In genomic region chr6:18155273-18155863, GRCh38 we compare ENCODE assay signal across 1 cellular context.
TF ChIP-seq lines count a peak whose summit lies in the region.

A gene with protein sequence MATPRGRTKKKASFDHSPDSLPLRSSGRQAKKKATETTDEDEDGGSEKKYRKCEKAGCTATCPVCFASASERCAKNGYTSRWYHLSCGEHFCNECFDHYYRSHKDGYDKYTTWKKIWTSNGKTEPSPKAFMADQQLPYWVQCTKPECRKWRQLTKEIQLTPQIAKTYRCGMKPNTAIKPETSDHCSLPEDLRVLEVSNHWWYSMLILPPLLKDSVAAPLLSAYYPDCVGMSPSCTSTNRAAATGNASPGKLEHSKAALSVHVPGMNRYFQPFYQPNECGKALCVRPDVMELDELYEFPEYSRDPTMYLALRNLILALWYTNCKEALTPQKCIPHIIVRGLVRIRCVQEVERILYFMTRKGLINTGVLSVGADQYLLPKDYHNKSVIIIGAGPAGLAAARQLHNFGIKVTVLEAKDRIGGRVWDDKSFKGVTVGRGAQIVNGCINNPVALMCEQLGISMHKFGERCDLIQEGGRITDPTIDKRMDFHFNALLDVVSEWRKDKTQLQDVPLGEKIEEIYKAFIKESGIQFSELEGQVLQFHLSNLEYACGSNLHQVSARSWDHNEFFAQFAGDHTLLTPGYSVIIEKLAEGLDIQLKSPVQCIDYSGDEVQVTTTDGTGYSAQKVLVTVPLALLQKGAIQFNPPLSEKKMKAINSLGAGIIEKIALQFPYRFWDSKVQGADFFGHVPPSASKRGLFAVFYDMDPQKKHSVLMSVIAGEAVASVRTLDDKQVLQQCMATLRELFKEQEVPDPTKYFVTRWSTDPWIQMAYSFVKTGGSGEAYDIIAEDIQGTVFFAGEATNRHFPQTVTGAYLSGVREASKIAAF (plus strand): TSS chr6:18155422. CDS start chr6:18159896, 4,474 bp downstream.

TF ChIP-seq in HepG2, 621 proteins besides CTCF, POLR2A, EP300 and RAD21 (continued from another document and continues in another):
- TF ChIP-seq ZSCAN31 (CRISPR knock-in tag; IDR thresholded peaks at IDR 0.05; ENCODE audit: low read depth): peak; percentile 84; the same call in 1 of the 2 replicates
- no peak for TF ChIP-seq NR3C1 (CRISPR knock-in tag; IDR thresholded peaks at IDR 0.05)
- TF ChIP-seq, protein P1, sequence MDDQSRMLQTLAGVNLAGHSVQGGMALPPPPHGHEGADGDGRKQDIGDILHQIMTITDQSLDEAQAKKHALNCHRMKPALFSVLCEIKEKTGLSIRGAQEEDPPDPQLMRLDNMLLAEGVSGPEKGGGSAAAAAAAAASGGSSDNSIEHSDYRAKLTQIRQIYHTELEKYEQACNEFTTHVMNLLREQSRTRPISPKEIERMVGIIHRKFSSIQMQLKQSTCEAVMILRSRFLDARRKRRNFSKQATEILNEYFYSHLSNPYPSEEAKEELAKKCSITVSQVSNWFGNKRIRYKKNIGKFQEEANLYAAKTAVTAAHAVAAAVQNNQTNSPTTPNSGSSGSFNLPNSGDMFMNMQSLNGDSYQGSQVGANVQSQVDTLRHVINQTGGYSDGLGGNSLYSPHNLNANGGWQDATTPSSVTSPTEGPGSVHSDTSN (CRISPR knock-in tag; IDR thresholded peaks at IDR 0.05; ENCODE audit: borderline replicate concordance): no peak
- no peak for TF ChIP-seq ZNF619 (CRISPR knock-in tag; IDR thresholded peaks at IDR 0.05)
- TF ChIP-seq ZNF607 (CRISPR knock-in tag; IDR thresholded peaks at IDR 0.05; ENCODE audit: borderline replicate concordance): peak; percentile 14; the same call in 1 of the 2 replicates
- no peak for TF ChIP-seq MTA3 (CRISPR knock-in tag; IDR thresholded peaks at IDR 0.05)
- no peak for TF ChIP-seq GTF2F1 (IDR thresholded peaks at IDR 0.05; ENCODE audit: low read length)
- TF ChIP-seq, protein P2, sequence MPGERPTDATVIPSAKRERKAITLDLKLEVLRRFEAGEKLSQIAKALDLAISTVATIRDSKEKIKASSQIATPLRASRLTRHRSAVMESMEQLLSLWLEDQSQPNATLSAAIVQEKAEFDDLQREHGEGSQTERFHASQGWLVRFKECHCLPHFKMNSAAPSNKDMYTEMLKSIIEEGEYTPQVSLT (CRISPR knock-in tag; IDR thresholded peaks at IDR 0.05; ENCODE audit: borderline replicate concordance, low read depth): no peak; the same call in 1 of the 2 replicates
- no peak for TF ChIP-seq ZNF33A (CRISPR knock-in tag; IDR thresholded peaks at IDR 0.05; ENCODE audit: borderline replicate concordance)
- TF ChIP-seq BRD4 (CRISPR knock-in tag; IDR thresholded peaks at IDR 0.05): no peak
- no peak for TF ChIP-seq PHB2 (IDR thresholded peaks at IDR 0.05; ENCODE audit: partially characterized antibody)
- no peak; the same call in 1 of the 2 replicates for TF ChIP-seq RXRB (CRISPR knock-in tag; IDR thresholded peaks at IDR 0.05; ENCODE audit: borderline replicate concordance)
- no peak for TF ChIP-seq HOXA3 (CRISPR knock-in tag; IDR thresholded peaks at IDR 0.05)
- TF ChIP-seq ZBTB14 (CRISPR knock-in tag; IDR thresholded peaks at IDR 0.05): peak; percentile 66
- no peak for TF ChIP-seq ZNF724P (CRISPR knock-in tag; IDR thresholded peaks at IDR 0.05; ENCODE audit: borderline replicate concordance)
- no peak for TF ChIP-seq U2AF1 (optimal IDR thresholded peaks at IDR 0.05; ENCODE audit: low read depth, low read length)
- no peak for TF ChIP-seq HNF1A (IDR thresholded peaks at IDR 0.05; ENCODE audit: low read depth)
- 0 out of 2 replicates have a peak, but pooled peaks have one; percentile 48 for TF ChIP-seq HNF1A (CRISPR knock-in tag; IDR thresholded peaks at IDR 0.05; ENCODE audit: borderline replicate concordance)
- no peak for TF ChIP-seq NFE2L1 (CRISPR knock-in tag; IDR thresholded peaks at IDR 0.05; ENCODE audit: borderline replicate concordance)
- no peak for TF ChIP-seq KAT2B (IDR thresholded peaks at IDR 0.05; ENCODE audit: borderline replicate concordance, low read depth, low read length)
- no peak for TF ChIP-seq BRCA1 (CRISPR knock-in tag; IDR thresholded peaks at IDR 0.05)
- TF ChIP-seq ZNF18 (CRISPR knock-in tag; IDR thresholded peaks at IDR 0.05; ENCODE audit: insufficient replicate concordance): peak; percentile 69
- peak; percentile 87 for TF ChIP-seq HOMEZ (CRISPR knock-in tag; IDR thresholded peaks at IDR 0.05; ENCODE audit: low read depth)
- TF ChIP-seq ZBTB7B (CRISPR knock-in tag; IDR thresholded peaks at IDR 0.05): no peak
- no peak for TF ChIP-seq ZBTB1 (CRISPR knock-in tag; IDR thresholded peaks at IDR 0.05; ENCODE audit: borderline replicate concordance)
- no peak for TF ChIP-seq IKZF1 (IDR thresholded peaks at IDR 0.05)
- TF ChIP-seq, protein P3, sequence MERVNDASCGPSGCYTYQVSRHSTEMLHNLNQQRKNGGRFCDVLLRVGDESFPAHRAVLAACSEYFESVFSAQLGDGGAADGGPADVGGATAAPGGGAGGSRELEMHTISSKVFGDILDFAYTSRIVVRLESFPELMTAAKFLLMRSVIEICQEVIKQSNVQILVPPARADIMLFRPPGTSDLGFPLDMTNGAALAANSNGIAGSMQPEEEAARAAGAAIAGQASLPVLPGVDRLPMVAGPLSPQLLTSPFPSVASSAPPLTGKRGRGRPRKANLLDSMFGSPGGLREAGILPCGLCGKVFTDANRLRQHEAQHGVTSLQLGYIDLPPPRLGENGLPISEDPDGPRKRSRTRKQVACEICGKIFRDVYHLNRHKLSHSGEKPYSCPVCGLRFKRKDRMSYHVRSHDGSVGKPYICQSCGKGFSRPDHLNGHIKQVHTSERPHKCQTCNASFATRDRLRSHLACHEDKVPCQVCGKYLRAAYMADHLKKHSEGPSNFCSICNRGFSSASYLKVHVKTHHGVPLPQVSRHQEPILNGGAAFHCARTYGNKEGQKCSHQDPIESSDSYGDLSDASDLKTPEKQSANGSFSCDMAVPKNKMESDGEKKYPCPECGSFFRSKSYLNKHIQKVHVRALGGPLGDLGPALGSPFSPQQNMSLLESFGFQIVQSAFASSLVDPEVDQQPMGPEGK (CRISPR knock-in tag; IDR thresholded peaks at IDR 0.05): peak; percentile 25; the same call in 1 of the 2 replicates
- TF ChIP-seq MAX (IDR thresholded peaks at IDR 0.05): peak; percentile 77
- TF ChIP-seq, protein P4, sequence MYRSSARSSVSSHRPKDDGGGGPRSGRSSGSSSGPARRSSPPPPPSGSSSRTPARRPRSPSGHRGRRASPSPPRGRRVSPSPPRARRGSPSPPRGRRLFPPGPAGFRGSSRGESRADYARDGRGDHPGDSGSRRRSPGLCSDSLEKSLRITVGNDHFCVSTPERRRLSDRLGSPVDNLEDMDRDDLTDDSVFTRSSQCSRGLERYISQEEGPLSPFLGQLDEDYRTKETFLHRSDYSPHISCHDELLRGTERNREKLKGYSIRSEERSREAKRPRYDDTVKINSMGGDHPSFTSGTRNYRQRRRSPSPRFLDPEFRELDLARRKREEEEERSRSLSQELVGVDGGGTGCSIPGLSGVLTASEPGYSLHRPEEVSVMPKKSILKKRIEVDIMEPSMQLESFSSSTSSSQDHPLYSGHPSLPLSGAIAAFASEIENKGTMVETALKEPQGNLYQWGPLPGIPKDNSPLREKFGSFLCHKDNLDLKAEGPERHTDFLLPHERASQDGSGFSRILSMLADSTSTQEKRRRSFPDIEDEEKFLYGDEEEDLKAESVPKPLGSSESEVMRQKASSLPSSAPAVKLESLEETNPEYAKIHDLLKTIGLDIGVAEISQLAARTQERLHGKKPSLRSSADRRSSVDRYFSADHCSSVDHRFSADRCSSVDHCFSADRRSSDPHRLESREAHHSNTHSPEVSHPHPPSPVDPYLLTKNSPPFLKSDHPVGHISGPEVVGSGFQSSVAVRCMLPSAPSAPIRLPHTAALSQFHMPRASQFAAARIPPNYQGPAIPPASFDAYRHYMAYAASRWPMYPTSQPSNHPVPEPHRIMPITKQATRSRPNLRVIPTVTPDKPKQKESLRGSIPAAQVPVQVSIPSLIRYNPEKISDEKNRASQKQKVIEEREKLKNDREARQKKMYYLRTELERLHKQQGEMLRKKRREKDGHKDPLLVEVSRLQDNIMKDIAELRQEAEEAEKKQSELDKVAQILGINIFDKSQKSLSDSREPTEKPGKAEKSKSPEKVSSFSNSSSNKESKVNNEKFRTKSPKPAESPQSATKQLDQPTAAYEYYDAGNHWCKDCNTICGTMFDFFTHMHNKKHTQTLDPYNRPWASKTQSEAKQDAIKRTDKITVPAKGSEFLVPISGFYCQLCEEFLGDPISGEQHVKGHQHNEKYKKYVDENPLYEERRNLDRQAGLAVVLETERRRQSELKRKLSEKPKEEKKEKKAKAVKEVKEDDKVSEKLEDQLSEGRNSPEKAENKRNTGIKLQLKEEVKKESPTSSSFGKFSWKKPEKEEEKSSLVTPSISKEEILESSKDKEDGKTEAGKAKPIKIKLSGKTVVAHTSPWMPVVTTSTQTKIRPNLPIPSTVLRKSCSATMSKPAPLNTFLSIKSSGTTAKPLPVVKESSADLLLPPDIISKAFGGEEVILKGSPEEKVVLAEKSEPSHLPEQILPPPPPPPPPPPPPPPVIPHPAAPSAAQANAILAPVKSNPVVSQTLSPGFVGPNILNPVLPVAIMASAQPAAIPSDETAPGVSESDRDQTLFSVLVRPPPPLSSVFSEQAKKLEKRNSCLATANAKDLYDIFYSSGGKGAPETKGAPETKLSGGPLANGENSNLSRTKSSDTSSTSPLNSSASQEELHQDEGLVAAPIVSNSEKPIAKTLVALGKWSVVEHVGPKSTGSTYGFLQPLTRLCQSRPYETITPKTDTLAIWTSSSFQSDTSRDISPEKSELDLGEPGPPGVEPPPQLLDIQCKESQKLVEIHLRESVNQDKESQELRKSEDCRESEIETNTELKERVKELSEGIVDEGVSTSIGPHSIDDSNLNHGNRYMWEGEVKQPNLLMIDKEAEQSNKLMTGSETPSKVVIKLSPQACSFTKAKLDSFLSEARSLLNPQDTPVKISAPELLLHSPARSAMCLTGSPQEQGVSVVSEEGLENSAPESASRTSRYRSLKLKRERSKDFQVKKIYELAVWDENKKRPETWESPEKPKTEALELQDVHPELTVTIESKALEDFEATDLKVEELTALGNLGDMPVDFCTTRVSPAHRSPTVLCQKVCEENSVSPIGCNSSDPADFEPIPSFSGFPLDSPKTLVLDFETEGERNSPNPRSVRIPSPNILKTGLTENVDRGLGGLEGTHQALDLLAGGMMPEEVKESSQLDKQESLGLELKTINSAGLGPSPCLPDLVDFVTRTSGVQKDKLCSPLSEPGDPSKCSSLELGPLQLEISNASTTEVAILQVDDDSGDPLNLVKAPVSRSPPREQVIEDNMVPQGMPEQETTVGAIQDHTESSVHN (CRISPR knock-in tag; IDR thresholded peaks at IDR 0.05): no peak
